Comparison of ENCODE assay signal across 10 cellular contexts in the genomic region with DNA sequence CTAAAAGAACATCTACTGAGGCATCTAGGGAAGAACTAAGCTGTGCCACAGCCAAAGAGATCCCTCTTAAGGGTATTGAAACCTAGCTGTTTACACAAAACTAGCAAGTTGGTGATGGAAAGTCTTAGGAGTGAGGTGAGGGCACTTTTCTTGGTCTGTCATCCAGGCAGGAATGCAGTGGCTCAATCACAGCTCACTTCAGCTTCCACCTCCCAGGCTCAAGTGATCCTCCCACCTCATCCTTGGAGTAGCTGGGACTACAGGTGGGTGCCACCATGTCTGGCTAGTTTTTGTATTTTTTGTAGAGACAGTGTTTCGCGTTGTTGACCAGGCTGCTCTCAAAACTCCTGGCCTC. TPM values are rescaled to one million over a fixed set of nuclear protein-coding genes. Genes with fewer than 3 reads are reported as not detected.
DNase-seq lines count a peak whose midpoint lies in the region; ATAC-seq and TF ChIP-seq lines count a peak whose summit lies in the region.
"Had no signal": no experiment of that assay in that cellular context is flagged by ENCODE, and none has a peak within 500 bp of the region (broad histone marks: within the 10 kb centered on the region; RNA-seq: fewer than 3 reads in every experiment).

No MANE protein-coding gene starts in this region.

- DNase-seq in activated naive CD4-positive, alpha-beta T cell treated with anti-CD3 and anti-CD28 coated beads, Interleukin-2, amount 50 U/mL, for 72 hours (ENCODE audit: low spot score in 2 of 2), result no peak
- DNase-seq in activated naive CD4-positive, alpha-beta T cell (lab: John Stamatoyannopoulos, UW), result no peak
- DNase-seq in astrocyte of the spinal cord (ENCODE audit: low read depth, low spot score) (no peak), mesothelial cell of epicardium (ENCODE audit: low spot score in 2 of 2, unreplicated experiment in 2 of 2) (no peak), transverse colon (no peak), posterior cingulate gyrus (no peak), NCI-H1105 (lab: John Stamatoyannopoulos, UW) (no peak), BE2C (no peak)
- DNase-seq: COR-L47, NCI-H345 had no signal

- H3K27ac ChIP-seq in transverse colon, result peak overlapping the region; percentile 92 to 96 (median 94)

- TF ChIP-seq POLR2A in transverse colon (IDR thresholded peaks at IDR 0.05), result no peak

- no peaks in the 10 kb centered on the region for H3K27me3 Mint-ChIP-seq in mesothelial cell of epicardium (ENCODE audit: low read depth)

- no peaks in the 10 kb centered on the region for H3K9me3 Mint-ChIP-seq in activated naive CD4-positive, alpha-beta T cell treated with anti-CD3 and anti-CD28 coated beads, Interleukin-2, amount 50 U/mL, for 72 hours
- H3K9me3 Mint-ChIP-seq in mesothelial cell of epicardium, result no peaks in the 10 kb centered on the region

- peak overlapping the region; percentile 92 for H3K4me3 Mint-ChIP-seq in mesothelial cell of epicardium

- intact Hi-C loops in transverse colon (cut with DNase I; ENCODE audit: low total_unique reads) (loop anchor here (5.0 kb wide), 1 partner anchor 85 kb away; the partner anchor contains the start of gene VPS45), posterior cingulate gyrus (cut with DNase I) (no loop called here)

- 60 to 63% methylated on average over 1 to 2 of the region's 2 CpGs for WGBS in transverse colon (ENCODE audit: low coverage in 1 of 2), 2 donors

- H3K27me3 ChIP-seq in transverse colon, result peaks cover 26% of the 10 kb centered on the region
- no peaks in the 10 kb centered on the region for H3K27me3 ChIP-seq in BE2C

- H3K27ac Mint-ChIP-seq in activated naive CD4-positive, alpha-beta T cell treated with anti-CD3 and anti-CD28 coated beads, Interleukin-2, amount 50 U/mL, for 72 hours, result peak overlapping the region; percentile 69 to 78
- H3K27ac Mint-ChIP-seq in mesothelial cell of epicardium, result peak overlapping the region; percentile 93

- H3K36me3 ChIP-seq in transverse colon, result peaks cover 0 to 13% (median 0%) of the 10 kb centered on the region in 4 donors
- peaks cover 58% of the 10 kb centered on the region for H3K36me3 ChIP-seq in BE2C

- no peak for TF ChIP-seq CTCF in astrocyte of the spinal cord (IDR thresholded peaks at IDR 0.05; ENCODE audit: low read depth, low read length)
- TF ChIP-seq CTCF in mesothelial cell of epicardium (IDR thresholded peaks at IDR 0.05; ENCODE audit: unreplicated experiment), result no peak
- no peak for TF ChIP-seq CTCF in transverse colon (IDR thresholded peaks at IDR 0.05)
- no peak for TF ChIP-seq CTCF in BE2C (IDR thresholded peaks at IDR 0.05; ENCODE audit: low read depth, low read length)

- in situ Hi-C loops in astrocyte of the spinal cord (cut with HindIII; ENCODE audit: low sequenced_read_pairs) (no loop called here), transverse colon (cut with MboI; ENCODE audit: low pct_ligation_motif_present in 1 of 4, low pct_unique_long_range_greater_than_20kb in 1 of 4, low sequenced_read_pairs in 3 of 4) (loop anchor here in 1 of 4 donors (25.0 kb wide), 1 partner anchor 90 kb away; the partner anchor contains the start of gene VPS45)

- peaks cover 2 to 16% of the 10 kb centered on the region in 2 donors for H3K36me3 Mint-ChIP-seq in activated naive CD4-positive, alpha-beta T cell treated with anti-CD3 and anti-CD28 coated beads, Interleukin-2, amount 50 U/mL, for 72 hours
- peaks cover 37% of the 10 kb centered on the region for H3K36me3 Mint-ChIP-seq in mesothelial cell of epicardium

- ATAC-seq in activated naive CD4-positive, alpha-beta T cell treated with anti-CD3 and anti-CD28 coated beads, Interleukin-2, amount 50 U/mL, for 72 hours, result no peak

- no peak for TF ChIP-seq EP300 in transverse colon (IDR thresholded peaks at IDR 0.05; ENCODE audit: low read depth)

- H3K4me1 Mint-ChIP-seq in mesothelial cell of epicardium, result peaks cover 49% of the 10 kb centered on the region

- peak overlapping the region; percentile 72 for H3K4me3 ChIP-seq in astrocyte of the spinal cord (ENCODE audit: low read depth, low read length)
- peak overlapping the region in 3 of 4 donors; percentile 1 to 94 (median 77) for H3K4me3 ChIP-seq in transverse colon
- H3K4me3 ChIP-seq in BE2C (ENCODE audit: low read depth, low read length), result no peak overlapping the region; the same call in 1 of the 2 replicates

- peaks cover 7 to 72% (median 24%) of the 10 kb centered on the region in 4 donors for H3K4me1 ChIP-seq in transverse colon
- peaks cover 12% of the 10 kb centered on the region for H3K4me1 ChIP-seq in BE2C

- H3K9me3 ChIP-seq in transverse colon (no peaks in the 10 kb centered on the region), BE2C (no peaks in the 10 kb centered on the region)

RNA-seq across cellular contexts. Expression of gene PLEKHO1, which starts 2.4 kb away (rescaled TPM):
- 10 to 100 TPM in 1 of 2 donors, 1 to 10 TPM in 1; 6.7 to 14.7 TPM for total RNA-seq in activated naive CD4-positive, alpha-beta T cell treated with anti-CD3 and anti-CD28 coated beads, Interleukin-2, amount 50 U/mL, for 72 hours
- 80.1 to 84.5 TPM (median 81.8 TPM) in 3 replicates for total RNA-seq in mesothelial cell of epicardium
- 10 to 100 TPM; 35.9 to 76.3 (median 49.7) TPM for total RNA-seq in transverse colon
- 44.5 TPM for polyA plus RNA-seq in BE2C (2012; ENCODE audit: insufficient read depth, insufficient read length, low read depth)
